2 cellular contexts compared by ENCODE assay signal in genomic region chr2:239959059-239959971, GRCh38.
TF ChIP-seq lines count a peak whose summit lies in the region.

No MANE protein-coding gene starts in this region.

TF ChIP-seq in IMR-90, 13 proteins besides CTCF, POLR2A, EP300 and RAD21:
- TF ChIP-seq MAZ (IDR thresholded peaks at IDR 0.05; ENCODE audit: borderline replicate concordance, low read depth, low read length) (no peak), CEBPB (IDR thresholded peaks at IDR 0.05; ENCODE audit: low read depth, low read length) (no peak), BHLHE40 (IDR thresholded peaks at IDR 0.05; ENCODE audit: low read depth, low read length) (no peak), RCOR1 (IDR thresholded peaks at IDR 0.05; ENCODE audit: insufficient replicate concordance, low read length) (no peak), RFX5 (IDR thresholded peaks at IDR 0.05; ENCODE audit: low read depth, low read length) (no peak), MAFK (IDR thresholded peaks at IDR 0.05; ENCODE audit: low read depth, low read length) (no peak), USF2 (IDR thresholded peaks at IDR 0.05; ENCODE audit: low read depth, low read length) (no peak), ELK1 (IDR thresholded peaks at IDR 0.05; ENCODE audit: borderline replicate concordance, low read depth, low read length) (no peak), SMC3 (IDR thresholded peaks at IDR 0.05; ENCODE audit: low read depth, low read length) (no peak), MXI1 (IDR thresholded peaks at IDR 0.05; ENCODE audit: borderline replicate concordance, low read depth, low read length) (no peak), FOS (IDR thresholded peaks at IDR 0.05; ENCODE audit: low read depth, low read length) (no peak), CHD1 (IDR thresholded peaks at IDR 0.05; ENCODE audit: low read depth, low read length) (no peak), NFE2L2 (IDR thresholded peaks at IDR 0.05; ENCODE audit: low read depth, low read length) (no peak)

TF ChIP-seq in H1, 55 proteins besides CTCF, POLR2A, EP300 and RAD21:
- TF ChIP-seq TAF1 (IDR thresholded peaks at IDR 0.05; ENCODE audit: low read depth, low read length) = no peak
- no peak for TF ChIP-seq SIRT6 (IDR thresholded peaks at IDR 0.05; ENCODE audit: low read length)
- no peak for TF ChIP-seq RBBP5 (IDR thresholded peaks at IDR 0.05; ENCODE audit: borderline replicate concordance, low read depth, low read length)
- TF ChIP-seq BCL11A (IDR thresholded peaks at IDR 0.05; ENCODE audit: low read depth in 2 of 2, low read length in 2 of 2) = no peak
- no peak for TF ChIP-seq SP1 (IDR thresholded peaks at IDR 0.05; ENCODE audit: low read depth, low read length)
- TF ChIP-seq TAF7 (optimal IDR thresholded peaks at IDR 0.05; ENCODE audit: borderline replicate concordance, low read depth, low read length) = no peak
- no peak for TF ChIP-seq SUZ12 (IDR thresholded peaks at IDR 0.05; ENCODE audit: low read length)
- no peak for TF ChIP-seq CBX5 (IDR thresholded peaks at IDR 0.05; ENCODE audit: low read depth, low read length)
- TF ChIP-seq GABPA (IDR thresholded peaks at IDR 0.05; ENCODE audit: borderline replicate concordance, insufficient read depth, low read length) = no peak
- no peak for TF ChIP-seq BRCA1 (IDR thresholded peaks at IDR 0.05; ENCODE audit: low read depth, low read length)
